ENCODE assay signal across 2 cellular contexts in genomic region chr18:5601188-5601624, GRCh38.
TF ChIP-seq lines count a peak whose summit lies in the region.

No MANE protein-coding gene starts in this region.

TF ChIP-seq in HEK293, 187 proteins besides CTCF, POLR2A, EP300 and RAD21:
- TF ChIP-seq, protein P1, sequence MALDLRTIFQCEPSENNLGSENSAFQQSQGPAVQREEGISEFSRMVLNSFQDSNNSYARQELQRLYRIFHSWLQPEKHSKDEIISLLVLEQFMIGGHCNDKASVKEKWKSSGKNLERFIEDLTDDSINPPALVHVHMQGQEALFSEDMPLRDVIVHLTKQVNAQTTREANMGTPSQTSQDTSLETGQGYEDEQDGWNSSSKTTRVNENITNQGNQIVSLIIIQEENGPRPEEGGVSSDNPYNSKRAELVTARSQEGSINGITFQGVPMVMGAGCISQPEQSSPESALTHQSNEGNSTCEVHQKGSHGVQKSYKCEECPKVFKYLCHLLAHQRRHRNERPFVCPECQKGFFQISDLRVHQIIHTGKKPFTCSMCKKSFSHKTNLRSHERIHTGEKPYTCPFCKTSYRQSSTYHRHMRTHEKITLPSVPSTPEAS (tag by site-specific recombination; IDR thresholded peaks at IDR 0.05): no peak
- TF ChIP-seq ZNF843 (tag by site-specific recombination; IDR thresholded peaks at IDR 0.05) (peak; percentile 59; the same call in 1 of the 2 replicates), ZNF157 (tag by site-specific recombination; IDR thresholded peaks at IDR 0.05) (no peak), ZNF501 (tag by site-specific recombination; IDR thresholded peaks at IDR 0.05) (peak; percentile 29; the same call in 1 of the 2 replicates), ZNF398 (tag by site-specific recombination; IDR thresholded peaks at IDR 0.05) (peak; percentile 55), GLIS1 (tag by site-specific recombination; IDR thresholded peaks at IDR 0.05) (peak; percentile 48; the same call in 1 of the 2 replicates), ZFP37 (tag by site-specific recombination; IDR thresholded peaks at IDR 0.05) (0 out of 2 replicates have a peak, but pooled peaks have one; percentile 14), FEZF1 (tag by site-specific recombination; IDR thresholded peaks at IDR 0.05) (peak; percentile 33; the same call in 1 of the 2 replicates), SP7 (tag by site-specific recombination; IDR thresholded peaks at IDR 0.05) (peak; percentile 47; the same call in 1 of the 2 replicates), ZNF768 (tag by site-specific recombination; IDR thresholded peaks at IDR 0.05) (no peak), ZXDB (tag by site-specific recombination; IDR thresholded peaks at IDR 0.05) (peak; percentile 58; the same call in 1 of the 2 replicates), ZNF600 (tag by site-specific recombination; IDR thresholded peaks at IDR 0.05) (peak; percentile 54; the same call in 1 of the 2 replicates), SALL2 (tag by site-specific recombination; IDR thresholded peaks at IDR 0.05; ENCODE audit: borderline replicate concordance) (no peak), TRIM28 (IDR thresholded peaks at IDR 0.05; ENCODE audit: borderline replicate concordance, low read length) (peak; percentile 63), ZIC2 (tag by site-specific recombination; IDR thresholded peaks at IDR 0.05) (peak; percentile 60)
- TF ChIP-seq, protein P2, sequence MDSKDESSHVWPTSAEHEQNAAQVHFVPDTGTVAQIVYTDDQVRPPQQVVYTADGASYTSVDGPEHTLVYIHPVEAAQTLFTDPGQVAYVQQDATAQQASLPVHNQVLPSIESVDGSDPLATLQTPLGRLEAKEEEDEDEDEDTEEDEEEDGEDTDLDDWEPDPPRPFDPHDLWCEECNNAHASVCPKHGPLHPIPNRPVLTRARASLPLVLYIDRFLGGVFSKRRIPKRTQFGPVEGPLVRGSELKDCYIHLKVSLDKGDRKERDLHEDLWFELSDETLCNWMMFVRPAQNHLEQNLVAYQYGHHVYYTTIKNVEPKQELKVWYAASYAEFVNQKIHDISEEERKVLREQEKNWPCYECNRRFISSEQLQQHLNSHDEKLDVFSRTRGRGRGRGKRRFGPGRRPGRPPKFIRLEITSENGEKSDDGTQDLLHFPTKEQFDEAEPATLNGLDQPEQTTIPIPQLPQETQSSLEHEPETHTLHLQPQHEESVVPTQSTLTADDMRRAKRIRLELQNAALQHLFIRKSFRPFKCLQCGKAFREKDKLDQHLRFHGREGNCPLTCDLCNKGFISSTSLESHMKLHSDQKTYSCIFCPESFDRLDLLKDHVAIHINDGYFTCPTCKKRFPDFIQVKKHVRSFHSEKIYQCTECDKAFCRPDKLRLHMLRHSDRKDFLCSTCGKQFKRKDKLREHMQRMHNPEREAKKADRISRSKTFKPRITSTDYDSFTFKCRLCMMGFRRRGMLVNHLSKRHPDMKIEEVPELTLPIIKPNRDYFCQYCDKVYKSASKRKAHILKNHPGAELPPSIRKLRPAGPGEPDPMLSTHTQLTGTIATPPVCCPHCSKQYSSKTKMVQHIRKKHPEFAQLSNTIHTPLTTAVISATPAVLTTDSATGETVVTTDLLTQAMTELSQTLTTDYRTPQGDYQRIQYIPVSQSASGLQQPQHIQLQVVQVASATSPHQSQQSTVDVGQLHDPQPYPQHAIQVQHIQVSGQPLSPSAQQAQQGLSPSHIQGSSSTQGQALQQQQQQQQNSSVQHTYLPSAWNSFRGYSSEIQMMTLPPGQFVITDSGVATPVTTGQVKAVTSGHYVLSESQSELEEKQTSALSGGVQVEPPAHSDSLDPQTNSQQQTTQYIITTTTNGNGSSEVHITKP (tag by site-specific recombination; IDR thresholded peaks at IDR 0.05): peak; percentile 72
- TF ChIP-seq, protein P3, sequence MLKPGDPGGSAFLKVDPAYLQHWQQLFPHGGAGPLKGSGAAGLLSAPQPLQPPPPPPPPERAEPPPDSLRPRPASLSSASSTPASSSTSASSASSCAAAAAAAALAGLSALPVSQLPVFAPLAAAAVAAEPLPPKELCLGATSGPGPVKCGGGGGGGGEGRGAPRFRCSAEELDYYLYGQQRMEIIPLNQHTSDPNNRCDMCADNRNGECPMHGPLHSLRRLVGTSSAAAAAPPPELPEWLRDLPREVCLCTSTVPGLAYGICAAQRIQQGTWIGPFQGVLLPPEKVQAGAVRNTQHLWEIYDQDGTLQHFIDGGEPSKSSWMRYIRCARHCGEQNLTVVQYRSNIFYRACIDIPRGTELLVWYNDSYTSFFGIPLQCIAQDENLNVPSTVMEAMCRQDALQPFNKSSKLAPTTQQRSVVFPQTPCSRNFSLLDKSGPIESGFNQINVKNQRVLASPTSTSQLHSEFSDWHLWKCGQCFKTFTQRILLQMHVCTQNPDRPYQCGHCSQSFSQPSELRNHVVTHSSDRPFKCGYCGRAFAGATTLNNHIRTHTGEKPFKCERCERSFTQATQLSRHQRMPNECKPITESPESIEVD (tag by site-specific recombination; IDR thresholded peaks at IDR 0.05): peak; percentile 79

TF ChIP-seq in H1, 55 proteins besides CTCF, POLR2A, EP300 and RAD21:
- TF ChIP-seq CHD1 (IDR thresholded peaks at IDR 0.05; ENCODE audit: low read depth, low read length) (no peak), NRF1 (IDR thresholded peaks at IDR 0.05; ENCODE audit: low read depth, low read length) (no peak), CREB1 (IDR thresholded peaks at IDR 0.05) (no peak), TAF7 (optimal IDR thresholded peaks at IDR 0.05; ENCODE audit: borderline replicate concordance, low read depth, low read length) (no peak), CHD2 (IDR thresholded peaks at IDR 0.05; ENCODE audit: low read length) (no peak)
TF ChIP-seq in H1: peak in this region for 0.
